Comparison of ENCODE assay signal across 1 cellular context in the genomic region with DNA sequence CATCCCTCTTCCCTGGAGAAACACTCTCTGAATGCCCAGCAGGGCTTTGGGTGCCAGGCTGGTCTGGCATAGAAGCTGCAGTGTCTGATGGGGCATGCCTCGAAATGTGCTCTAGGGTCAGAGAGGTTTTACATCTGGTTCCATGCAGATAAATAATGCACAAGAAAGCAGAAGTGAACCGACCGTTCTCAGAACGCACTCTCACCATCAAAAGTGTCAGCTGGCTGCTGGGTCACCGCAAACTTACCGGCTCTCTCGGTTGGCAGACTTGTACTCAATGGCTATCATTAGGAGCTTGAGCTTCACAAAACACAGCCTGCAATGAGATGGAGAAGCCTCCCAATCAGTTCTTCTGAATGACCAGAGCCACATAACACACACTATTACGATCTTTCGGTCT.
TF ChIP-seq lines count a peak whose summit lies in the region.

No MANE protein-coding gene starts in this region.

TF ChIP-seq in GM12878, 131 proteins besides CTCF, POLR2A, EP300 and RAD21 (continued from another document):
- TF ChIP-seq RAD51 (IDR thresholded peaks at IDR 0.05) (no peak), RUNX3 (IDR thresholded peaks at IDR 0.05; ENCODE audit: low read length) (peak; percentile 37; the same call in 1 of the 2 replicates), IKZF1 (conservative IDR thresholded peaks at IDR 0.05) (no peak), TCF12 (IDR thresholded peaks at IDR 0.05; ENCODE audit: low read depth, low read length) (peak; percentile 54; the same call in 1 of the 2 replicates), RELA (IDR thresholded peaks at IDR 0.05; ENCODE audit: borderline replicate concordance, partially characterized antibody) (no peak), SPI1 (IDR thresholded peaks at IDR 0.05; ENCODE audit: borderline replicate concordance, insufficient read depth, low read depth, low read length) (peak; percentile 93), CREM (IDR thresholded peaks at IDR 0.05; ENCODE audit: low read depth) (no peak), BHLHE40 (IDR thresholded peaks at IDR 0.05; ENCODE audit: borderline replicate concordance in 1 of 2, low read depth in 2 of 2, low read length in 1 of 2) (peak in 1 of 2 experiments; percentile 25; a peak in 1 of 4 replicates), SMC3 (IDR thresholded peaks at IDR 0.05; ENCODE audit: borderline replicate concordance, low read length) (no peak), POLR2AphosphoS5 (IDR thresholded peaks at IDR 0.05; ENCODE audit: low read length) (no peak), HDGF (IDR thresholded peaks at IDR 0.05) (no peak), TAF1 (IDR thresholded peaks at IDR 0.05; ENCODE audit: borderline replicate concordance, low read depth, low read length) (no peak), MYB (IDR thresholded peaks at IDR 0.05; ENCODE audit: borderline replicate concordance, low read depth, low read length) (no peak)
- TF ChIP-seq, protein P1, sequence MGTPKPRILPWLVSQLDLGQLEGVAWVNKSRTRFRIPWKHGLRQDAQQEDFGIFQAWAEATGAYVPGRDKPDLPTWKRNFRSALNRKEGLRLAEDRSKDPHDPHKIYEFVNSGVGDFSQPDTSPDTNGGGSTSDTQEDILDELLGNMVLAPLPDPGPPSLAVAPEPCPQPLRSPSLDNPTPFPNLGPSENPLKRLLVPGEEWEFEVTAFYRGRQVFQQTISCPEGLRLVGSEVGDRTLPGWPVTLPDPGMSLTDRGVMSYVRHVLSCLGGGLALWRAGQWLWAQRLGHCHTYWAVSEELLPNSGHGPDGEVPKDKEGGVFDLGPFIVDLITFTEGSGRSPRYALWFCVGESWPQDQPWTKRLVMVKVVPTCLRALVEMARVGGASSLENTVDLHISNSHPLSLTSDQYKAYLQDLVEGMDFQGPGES (IDR thresholded peaks at IDR 0.05), result no peak
- TF ChIP-seq, protein P2, sequence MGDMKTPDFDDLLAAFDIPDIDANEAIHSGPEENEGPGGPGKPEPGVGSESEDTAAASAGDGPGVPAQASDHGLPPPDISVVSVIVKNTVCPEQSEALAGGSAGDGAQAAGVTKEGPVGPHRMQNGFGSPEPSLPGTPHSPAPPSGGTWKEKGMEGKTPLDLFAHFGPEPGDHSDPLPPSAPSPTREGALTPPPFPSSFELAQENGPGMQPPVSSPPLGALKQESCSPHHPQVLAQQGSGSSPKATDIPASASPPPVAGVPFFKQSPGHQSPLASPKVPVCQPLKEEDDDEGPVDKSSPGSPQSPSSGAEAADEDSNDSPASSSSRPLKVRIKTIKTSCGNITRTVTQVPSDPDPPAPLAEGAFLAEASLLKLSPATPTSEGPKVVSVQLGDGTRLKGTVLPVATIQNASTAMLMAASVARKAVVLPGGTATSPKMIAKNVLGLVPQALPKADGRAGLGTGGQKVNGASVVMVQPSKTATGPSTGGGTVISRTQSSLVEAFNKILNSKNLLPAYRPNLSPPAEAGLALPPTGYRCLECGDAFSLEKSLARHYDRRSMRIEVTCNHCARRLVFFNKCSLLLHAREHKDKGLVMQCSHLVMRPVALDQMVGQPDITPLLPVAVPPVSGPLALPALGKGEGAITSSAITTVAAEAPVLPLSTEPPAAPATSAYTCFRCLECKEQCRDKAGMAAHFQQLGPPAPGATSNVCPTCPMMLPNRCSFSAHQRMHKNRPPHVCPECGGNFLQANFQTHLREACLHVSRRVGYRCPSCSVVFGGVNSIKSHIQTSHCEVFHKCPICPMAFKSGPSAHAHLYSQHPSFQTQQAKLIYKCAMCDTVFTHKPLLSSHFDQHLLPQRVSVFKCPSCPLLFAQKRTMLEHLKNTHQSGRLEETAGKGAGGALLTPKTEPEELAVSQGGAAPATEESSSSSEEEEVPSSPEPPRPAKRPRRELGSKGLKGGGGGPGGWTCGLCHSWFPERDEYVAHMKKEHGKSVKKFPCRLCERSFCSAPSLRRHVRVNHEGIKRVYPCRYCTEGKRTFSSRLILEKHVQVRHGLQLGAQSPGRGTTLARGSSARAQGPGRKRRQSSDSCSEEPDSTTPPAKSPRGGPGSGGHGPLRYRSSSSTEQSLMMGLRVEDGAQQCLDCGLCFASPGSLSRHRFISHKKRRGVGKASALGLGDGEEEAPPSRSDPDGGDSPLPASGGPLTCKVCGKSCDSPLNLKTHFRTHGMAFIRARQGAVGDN (IDR thresholded peaks at IDR 0.05), result peak; percentile 31; the same call in 1 of the 2 replicates
